ENCODE assay signal across 1 cellular context in genomic region chr15:82324831-82325230, GRCh38. TPM values are rescaled to one million over a fixed set of nuclear protein-coding genes. Genes with fewer than 3 reads are reported as not detected.
"Had no signal": no experiment of that assay in that cellular context is flagged by ENCODE, and none has a peak within 500 bp of the region (broad histone marks: within the 10 kb centered on the region; RNA-seq: fewer than 3 reads in every experiment).

No MANE protein-coding gene starts in this region.

RNA-seq across cellular contexts. Expression of gene GOLGA6L10, which starts 24.4 kb away (rescaled TPM):
- polyA plus RNA-seq: GM23248 had no signal
